Comparison of ENCODE assay signal across 17 cellular contexts in the genomic region with DNA sequence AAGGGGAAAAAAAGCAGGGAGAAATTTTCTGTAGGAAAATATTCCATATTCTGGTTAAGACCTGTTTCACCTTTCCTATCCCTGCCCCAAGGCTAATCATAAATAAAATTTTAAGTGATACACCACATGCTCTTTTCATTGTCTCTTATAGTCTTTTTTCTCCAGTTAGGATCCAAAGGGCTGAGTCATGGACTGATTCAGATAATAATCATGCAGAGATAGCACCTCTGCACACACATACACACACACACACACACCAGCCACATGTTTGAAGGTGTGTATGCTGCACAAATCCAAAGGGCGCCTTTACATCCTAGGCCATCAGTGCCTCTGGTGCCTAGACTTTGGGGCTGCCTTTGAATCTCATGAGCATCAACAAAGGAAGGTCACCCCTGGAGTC. TPM values are rescaled to one million over a fixed set of nuclear protein-coding genes. Genes with fewer than 3 reads are reported as not detected.
DNase-seq lines count a peak whose midpoint lies in the region; ATAC-seq, FAIRE-seq and TF ChIP-seq lines count a peak whose summit lies in the region.
"Had no signal": no experiment of that assay in that cellular context is flagged by ENCODE, and none has a peak within 500 bp of the region (broad histone marks: within the 10 kb centered on the region; RNA-seq: fewer than 3 reads in every experiment).

No MANE protein-coding gene starts in this region.

- DNase-seq in GM04503 (ENCODE audit: low read depth) = peak; percentile 14
- peak; percentile 60 for DNase-seq in RCC 7860 (ENCODE audit: low spot score)
- DNase-seq in epithelial cell of esophagus (ENCODE audit: low read depth) = peak; percentile 82
- peak; percentile 78 for DNase-seq in renal cortical epithelial cell (ENCODE audit: low read depth)
- no peak for DNase-seq in NK-92 (lab: John Stamatoyannopoulos, UW; ENCODE audit: unreplicated experiment)
- DNase-seq in iPS-NIHi7 (ENCODE audit: extremely low spot score) = no peak
- DNase-seq in T-helper 9 cell = no peak
- DNase-seq: activated CD4-positive, alpha-beta T cell treated with anti-CD3 and anti-CD28 coated beads for 1 hour; activated naive CD8-positive, alpha-beta T cell treated with anti-CD3 and anti-CD28 coated beads for 36 hours; natural killer cell; NCI-H1436; NCI-H345; stimulated activated CD4-positive, alpha-beta T cell treated with anti-CD3 and anti-CD28 coated beads, Interleukin-1b, Interleukin-23, amount 100 ng/mL, for 48 hours; T-cell had no signal

- FAIRE-seq in RCC 7860 (lab: Jason Lieb, UNC) = no peak
- FAIRE-seq: GM18507 had no signal

- no peak for TF ChIP-seq CTCF in epithelial cell of esophagus (IDR thresholded peaks at IDR 0.05; ENCODE audit: insufficient read depth, low read depth, low read length, missing control alignments)

- no peak overlapping the region for H3K4me3 ChIP-seq in epithelial cell of esophagus (ENCODE audit: low read length)
- H3K4me3 ChIP-seq: thoracic aorta had no signal

- no peak for ATAC-seq in GM19023 (IDR thresholded peaks at IDR 0.05; ENCODE audit: unreplicated experiment)
- ATAC-seq: natural killer cell, T-cell had no signal

RNA-seq across cellular contexts. Expression of a gene that starts 35.5 kb away (rescaled TPM):
- total RNA-seq in renal cortical epithelial cell = 6.1 and 19.2 TPM in 2 replicates

Comparison
In these comparisons a context has a peak if more than half of its experiments do, and no peak if none do; other contexts are left out.
1. DNase-seq: peak in GM04503 (single experiment), RCC 7860 (single experiment), epithelial cell of esophagus (single experiment) and renal cortical epithelial cell (single experiment); none in NK-92 (single experiment), iPS-NIHi7 (single experiment) and T-helper 9 cell (single experiment).